ENCODE assay signal across 1 cellular context in genomic region chr1:2250721-2251281, GRCh38.
TF ChIP-seq lines count a peak whose summit lies in the region.

No MANE protein-coding gene starts in this region.

TF ChIP-seq in HepG2, 621 proteins besides CTCF, POLR2A, EP300 and RAD21 (continued from another document and continues in another):
- TF ChIP-seq REST (IDR thresholded peaks at IDR 0.05; ENCODE audit: borderline replicate concordance in 1 of 2, low read depth in 1 of 2, low read length in 2 of 2) (0 out of 4 replicates have a peak, but pooled peaks of 1 of the 2 experiments have one; percentile 34), HBP1 (CRISPR knock-in tag; IDR thresholded peaks at IDR 0.05; ENCODE audit: low read depth) (no peak), RXRB (CRISPR knock-in tag; IDR thresholded peaks at IDR 0.05; ENCODE audit: borderline replicate concordance) (peak; percentile 88), ZNF503 (CRISPR knock-in tag; IDR thresholded peaks at IDR 0.05) (no peak), ZNF18 (CRISPR knock-in tag; IDR thresholded peaks at IDR 0.05; ENCODE audit: insufficient replicate concordance) (peak; percentile 55), ZNF205 (CRISPR knock-in tag; IDR thresholded peaks at IDR 0.05) (peak; percentile 73), ERF (CRISPR knock-in tag; IDR thresholded peaks at IDR 0.05) (0 out of 2 replicates have a peak, but pooled peaks have one; percentile 17), ZNF580 (CRISPR knock-in tag; IDR thresholded peaks at IDR 0.05; ENCODE audit: borderline replicate concordance, low read depth) (0 out of 2 replicates have a peak, but pooled peaks have one; percentile 28), ZNF367 (CRISPR knock-in tag; IDR thresholded peaks at IDR 0.05; ENCODE audit: borderline replicate concordance) (no peak), HNRNPLL (IDR thresholded peaks at IDR 0.05; ENCODE audit: low read depth, low read length, poor library complexity, severe bottlenecking) (peak; percentile 50), MXI1 (IDR thresholded peaks at IDR 0.05; ENCODE audit: borderline replicate concordance, low read depth, low read length) (peak; percentile 56; the same call in 1 of the 3 replicates), KDM6A (CRISPR knock-in tag; IDR thresholded peaks at IDR 0.05; ENCODE audit: low read depth) (peak; percentile 70), TFDP1 (CRISPR knock-in tag; IDR thresholded peaks at IDR 0.05; ENCODE audit: borderline replicate concordance) (peak; percentile 44; the same call in 1 of the 2 replicates), TFE3 (CRISPR knock-in tag; IDR thresholded peaks at IDR 0.05) (peak; percentile 55; the same call in 1 of the 2 replicates), POLR2AphosphoS5 (IDR thresholded peaks at IDR 0.05; ENCODE audit: low read depth, low read length) (peak; percentile 67), FOSL2 (CRISPR knock-in tag; IDR thresholded peaks at IDR 0.05) (peak; percentile 70), PAX8 (CRISPR knock-in tag; IDR thresholded peaks at IDR 0.05; ENCODE audit: borderline replicate concordance) (no peak), JARID2 (CRISPR knock-in tag; IDR thresholded peaks at IDR 0.05; ENCODE audit: insufficient replicate concordance) (no peak), SOX5 (CRISPR knock-in tag; IDR thresholded peaks at IDR 0.05; ENCODE audit: borderline replicate concordance) (peak; percentile 51), RBFOX2 (IDR thresholded peaks at IDR 0.05; ENCODE audit: low read depth, low read length) (peak; percentile 57), HIVEP1 (CRISPR knock-in tag; IDR thresholded peaks at IDR 0.05) (peak; percentile 77; the same call in 1 of the 2 replicates), ZC3H13 (CRISPR knock-in tag; IDR thresholded peaks at IDR 0.05) (peak; percentile 44; the same call in 1 of the 2 replicates), SNRNP70 (IDR thresholded peaks at IDR 0.05; ENCODE audit: low read depth, low read length) (no peak), PRDM10 (CRISPR knock-in tag; IDR thresholded peaks at IDR 0.05; ENCODE audit: low read depth) (0 out of 2 replicates have a peak, but pooled peaks have one; percentile 25), SIN3B (IDR thresholded peaks at IDR 0.05; ENCODE audit: low read length) (no peak), ZFX (CRISPR knock-in tag; IDR thresholded peaks at IDR 0.05; ENCODE audit: low read depth) (peak; percentile 69), ZNF788 (CRISPR knock-in tag; IDR thresholded peaks at IDR 0.05; ENCODE audit: borderline replicate concordance) (peak; percentile 72), FOXP4 (CRISPR knock-in tag; IDR thresholded peaks at IDR 0.05) (peak; percentile 31; the same call in 1 of the 2 replicates), ZGPAT (CRISPR knock-in tag; IDR thresholded peaks at IDR 0.05) (peak; percentile 46; the same call in 1 of the 2 replicates)
